Comparison of ENCODE assay signal across 1 cellular context in genomic region chr6:3053231-3053508, GRCh38.
TF ChIP-seq lines count a peak whose summit lies in the region.

No MANE protein-coding gene starts in this region.

TF ChIP-seq in H1, 55 proteins besides CTCF, POLR2A, EP300 and RAD21:
- TF ChIP-seq RFX5 (IDR thresholded peaks at IDR 0.05; ENCODE audit: borderline replicate concordance, low read depth, low read length) (no peak), POU5F1 (IDR thresholded peaks at IDR 0.05; ENCODE audit: low read depth, low read length) (no peak), SIRT6 (IDR thresholded peaks at IDR 0.05; ENCODE audit: low read length) (no peak), TAF7 (optimal IDR thresholded peaks at IDR 0.05; ENCODE audit: borderline replicate concordance, low read depth, low read length) (no peak), JUND (IDR thresholded peaks at IDR 0.05; ENCODE audit: low read length) (no peak), SIN3A (conservative IDR thresholded peaks at IDR 0.05 in 1 of 2, IDR thresholded peaks at IDR 0.05 in 1 of 2; ENCODE audit: low read depth in 1 of 2, low read length in 2 of 2) (no peak), SIX5 (IDR thresholded peaks at IDR 0.05; ENCODE audit: low read depth, low read length) (no peak), BCL11A (IDR thresholded peaks at IDR 0.05; ENCODE audit: low read depth in 2 of 2, low read length in 2 of 2) (no peak), ATF2 (IDR thresholded peaks at IDR 0.05; ENCODE audit: low read length) (no peak), ATF3 (IDR thresholded peaks at IDR 0.05; ENCODE audit: insufficient read depth, low read depth, low read length) (no peak), EZH2 (IDR thresholded peaks at IDR 0.05; ENCODE audit: low read depth, low read length, severe bottlenecking) (no peak), BACH1 (IDR thresholded peaks at IDR 0.05; ENCODE audit: low read length) (no peak), TEAD4 (IDR thresholded peaks at IDR 0.05; ENCODE audit: low read depth, low read length) (no peak), HDAC2 (IDR thresholded peaks at IDR 0.05; ENCODE audit: borderline replicate concordance in 1 of 2, low read depth in 2 of 2, low read length in 2 of 2) (no peak), TCF12 (IDR thresholded peaks at IDR 0.05; ENCODE audit: low read depth, low read length) (no peak), CREB1 (IDR thresholded peaks at IDR 0.05) (no peak), CBX8 (IDR thresholded peaks at IDR 0.05; ENCODE audit: borderline replicate concordance, low read depth, low read length) (no peak), SUZ12 (IDR thresholded peaks at IDR 0.05; ENCODE audit: low read length) (no peak), FOSL1 (IDR thresholded peaks at IDR 0.05; ENCODE audit: insufficient read depth, low read depth, low read length) (no peak), KDM5A (IDR thresholded peaks at IDR 0.05; ENCODE audit: low read length) (no peak)
TF ChIP-seq in H1: peak in this region for 0.
